Comparison of ENCODE assay signal across 9 cellular contexts in the genomic region with DNA sequence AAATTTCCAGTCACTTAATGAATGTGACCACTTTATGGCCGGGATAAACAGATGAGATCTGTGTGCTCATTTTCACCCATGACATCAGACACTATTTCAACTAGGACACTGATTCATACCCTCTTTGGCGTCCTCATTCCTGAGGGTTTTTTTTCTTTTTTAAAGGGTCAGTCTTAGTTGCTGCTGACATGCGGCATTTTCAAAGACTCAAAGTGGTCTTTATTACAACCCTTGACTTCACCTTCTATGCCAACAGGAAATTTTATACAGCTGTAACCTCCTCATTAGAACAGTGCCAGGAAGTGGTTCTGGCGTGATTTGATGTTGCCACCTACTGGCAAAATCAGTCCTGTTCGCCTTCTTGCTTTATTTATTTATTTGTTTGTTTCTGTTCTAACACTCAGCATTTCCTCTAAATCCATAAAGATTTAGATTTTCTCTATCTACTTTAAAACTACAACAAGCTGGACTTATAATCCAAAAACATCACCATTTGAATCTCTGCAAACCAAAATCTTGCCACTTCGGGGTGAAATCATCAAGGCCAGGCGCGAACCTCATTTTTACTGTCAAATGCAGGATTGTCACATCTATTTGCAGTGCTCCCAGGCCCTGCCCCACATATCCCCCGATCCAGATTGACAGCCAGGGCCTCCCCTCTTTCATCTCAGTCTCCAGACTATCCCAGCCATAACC.
DNase-seq lines count a peak whose midpoint lies in the region; ATAC-seq and TF ChIP-seq lines count a peak whose summit lies in the region.
"Had no signal": no experiment of that assay in that cellular context is flagged by ENCODE, and none has a peak within 500 bp of the region (broad histone marks: within the 10 kb centered on the region; RNA-seq: fewer than 3 reads in every experiment).

No MANE protein-coding gene starts in this region.

- no peaks in the 10 kb centered on the region for H3K4me1 ChIP-seq in testis
- no peaks in the 10 kb centered on the region for H3K4me1 ChIP-seq in effector memory CD4-positive, alpha-beta T cell (ENCODE audit: control insufficient read depth, insufficient read depth, low read length, poor library complexity, severe bottlenecking)
- H3K4me1 ChIP-seq: BLaER1 treated with 17β-estradiol and CSF1 and Interleukin-3, amounts not matched to agents 10 nM and 100 nM had no signal

- peak; percentile 24 to 40 (median 32) for TF ChIP-seq CTCF in testis (IDR thresholded peaks at IDR 0.05)

- no peaks in the 10 kb centered on the region for H3K9me3 ChIP-seq in testis
- H3K9me3 ChIP-seq in effector memory CD4-positive, alpha-beta T cell (ENCODE audit: control insufficient read depth, low read length) = no peaks in the 10 kb centered on the region

- 51% methylated on average over 9 of the region's 9 CpGs for WGBS in testis, 2 donors

- H3K27ac ChIP-seq in testis = no peak overlapping the region
- no peak overlapping the region for H3K27ac ChIP-seq in effector memory CD4-positive, alpha-beta T cell (ENCODE audit: insufficient read depth, low read length, poor library complexity, severe bottlenecking)
- H3K27ac ChIP-seq: BLaER1 treated with 17β-estradiol and CSF1 and Interleukin-3, amounts not matched to agents 10 nM and 100 nM had no signal

- H3K4me3 ChIP-seq in testis = no peak overlapping the region
- H3K4me3 ChIP-seq in effector memory CD4-positive, alpha-beta T cell (ENCODE audit: insufficient read depth, low read depth, low read length, poor library complexity, severe bottlenecking) = no peak overlapping the region
- H3K4me3 ChIP-seq: BLaER1 treated with 17β-estradiol and CSF1 and Interleukin-3, amounts not matched to agents 10 nM and 100 nM had no signal

- no peaks in the 10 kb centered on the region for H3K27me3 ChIP-seq in testis
- no peaks in the 10 kb centered on the region for H3K27me3 ChIP-seq in effector memory CD4-positive, alpha-beta T cell (replicated peaks; ENCODE audit: control insufficient read depth, insufficient read depth, low read length, poor library complexity, severe bottlenecking)
- H3K27me3 ChIP-seq: BLaER1 treated with 17β-estradiol and CSF1 and Interleukin-3, amounts not matched to agents 10 nM and 100 nM had no signal

- no peaks in the 10 kb centered on the region for H3K36me3 ChIP-seq in testis (ENCODE audit: low read depth, missing control alignments)
- no peaks in the 10 kb centered on the region for H3K36me3 ChIP-seq in effector memory CD4-positive, alpha-beta T cell (ENCODE audit: control insufficient read depth, insufficient read depth, low read length)

- TF ChIP-seq POLR2A in testis (IDR thresholded peaks at IDR 0.05) = no peak

- peak; percentile 30 for DNase-seq in NCI-H510A treated with DMSO at 0.1 percent for 48 hours (lab: John Stamatoyannopoulos, UW)
- DNase-seq in NCI-H510A (lab: John Stamatoyannopoulos, UW) = no peak
- DNase-seq in SK-MEL-5 (ENCODE audit: low read depth, low spot score) = peak; percentile 80
- DNase-seq in left ventricle myocardium superior = no peak
- DNase-seq in testis = peak; percentile 41
- DNase-seq in effector memory CD4-positive, alpha-beta T cell = no peak

- peak; percentile 85 for ATAC-seq in left ventricle myocardium superior
- no peak for ATAC-seq in HG03457 (IDR thresholded peaks at IDR 0.05; ENCODE audit: unreplicated experiment)
- ATAC-seq in HG03432 (IDR thresholded peaks at IDR 0.05; ENCODE audit: unreplicated experiment) = no peak

- intact Hi-C loops in left ventricle myocardium superior (cut with micrococcal nuclease) (no loop called here), testis (cut with DNase I; ENCODE audit: low total_unique reads) (no loop called here)

- in situ Hi-C loops in SK-MEL-5 (cut with HindIII; ENCODE audit: low pct_unique_long_range_greater_than_20kb, low sequenced_read_pairs) = no loop called here

Comparison
In these comparisons a context has a peak if more than half of its experiments do, and no peak if none do; other contexts are left out.
1. DNase-seq: peak in NCI-H510A treated with DMSO at 0.1 percent for 48 hours (single experiment), SK-MEL-5 (single experiment) and testis (single experiment); none in NCI-H510A (single experiment), left ventricle myocardium superior (single experiment) and effector memory CD4-positive, alpha-beta T cell (0 of 3).